Comparison of ENCODE assay signal across 18 cellular contexts in genomic region chr20:46062151-46062550, GRCh38. TPM values are rescaled to one million over a fixed set of nuclear protein-coding genes. Genes with fewer than 3 reads are reported as not detected.
"Had no signal": no experiment of that assay in that cellular context is flagged by ENCODE, and none has a peak within 500 bp of the region (broad histone marks: within the 10 kb centered on the region; RNA-seq: fewer than 3 reads in every experiment).

No MANE protein-coding gene starts in this region.

- H3K4me1 ChIP-seq: foreskin keratinocyte had no signal

- FAIRE-seq: islet of Langerhans had no signal

- H3K9me3 ChIP-seq: ascending aorta, esophagus squamous epithelium, suprapubic skin, upper lobe of right lung had no signal

- ATAC-seq: activated naive CD8-positive, alpha-beta T cell treated with anti-CD3 and anti-CD28 coated beads, Interleukin-2, amount 50 U/mL, for 24 hours; foreskin keratinocyte; left lobe of liver; natural killer cell treated with Interleukin-12 subunit alpha and Interleukin-12 subunit beta and Interleukin-15 and Interleukin-18, amount 100 ng/mL, for 72 hours; right cardiac atrium; upper lobe of right lung had no signal

- DNase-seq: activated B cell treated with CpG ODN at 0.5 μM for 24 hours; activated CD4-positive, alpha-beta T cell treated with anti-CD3 and anti-CD28 coated beads, Interleukin-2, amount 10 ng/mL, durations not matched to agents 24 days and 14 days; activated naive CD4-positive, alpha-beta T cell; activated naive CD8-positive, alpha-beta T cell treated with anti-CD3 and anti-CD28 coated beads, Interleukin-2, amount 50 U/mL, for 24 hours; esophagus squamous epithelium; foreskin keratinocyte; nucleus accumbens; right cardiac atrium; stimulated activated naive CD4-positive, alpha-beta T cell; upper lobe of right lung had no signal

- H3K27ac Mint-ChIP-seq: activated B cell treated with CpG ODN at 0.5 μM for 24 hours; activated naive CD8-positive, alpha-beta T cell treated with anti-CD3 and anti-CD28 coated beads, Interleukin-2, amount 50 U/mL, for 24 hours; memory B cell; T-helper 1 cell treated with Interleukin-12 subunit alpha and Interleukin-12 subunit beta and Interleukin-4 antibody, amounts not matched to agents 30 μg/mL and 1 μg/mL, for 36 hours had no signal

- H3K4me3 Mint-ChIP-seq: activated B cell treated with CpG ODN at 0.5 μM for 24 hours; activated CD4-positive, alpha-beta T cell treated with anti-CD3 and anti-CD28 coated beads, Interleukin-2, amount 10 ng/mL, durations not matched to agents 24 days and 14 days; activated naive CD8-positive, alpha-beta T cell treated with anti-CD3 and anti-CD28 coated beads, Interleukin-2, amount 50 U/mL, for 24 hours; memory B cell; natural killer cell treated with Interleukin-12 subunit alpha and Interleukin-12 subunit beta and Interleukin-15 and Interleukin-18, amount 100 ng/mL, for 72 hours; T-helper 1 cell treated with Interleukin-12 subunit alpha and Interleukin-12 subunit beta and Interleukin-4 antibody, amounts not matched to agents 30 μg/mL and 1 μg/mL, for 36 hours had no signal

- H3K9me3 Mint-ChIP-seq: activated B cell treated with CpG ODN at 0.5 μM for 24 hours; activated CD4-positive, alpha-beta T cell treated with anti-CD3 and anti-CD28 coated beads, Interleukin-2, amount 10 ng/mL, durations not matched to agents 24 days and 14 days; activated naive CD8-positive, alpha-beta T cell treated with anti-CD3 and anti-CD28 coated beads, Interleukin-2, amount 50 U/mL, for 24 hours; memory B cell; natural killer cell treated with Interleukin-12 subunit alpha and Interleukin-12 subunit beta and Interleukin-15 and Interleukin-18, amount 100 ng/mL, for 72 hours; T-helper 1 cell treated with Interleukin-12 subunit alpha and Interleukin-12 subunit beta and Interleukin-4 antibody, amounts not matched to agents 30 μg/mL and 1 μg/mL, for 36 hours had no signal

- H3K27me3 ChIP-seq: ascending aorta had no signal

- H3K27ac ChIP-seq: ascending aorta, coronary artery, foreskin keratinocyte, suprapubic skin, upper lobe of right lung had no signal

- H3K4me3 ChIP-seq: ascending aorta, coronary artery, esophagus squamous epithelium, suprapubic skin, upper lobe of right lung had no signal

RNA-seq across cellular contexts. Expression of gene SLC12A5, which starts 33.1 kb away (rescaled TPM):
- total RNA-seq: activated B cell treated with CpG ODN at 0.5 μM for 24 hours; activated CD4-positive, alpha-beta T cell treated with anti-CD3 and anti-CD28 coated beads, Interleukin-2, amount 10 ng/mL, durations not matched to agents 24 days and 14 days; ascending aorta; esophagus squamous epithelium; left lobe of liver; natural killer cell treated with Interleukin-12 subunit alpha and Interleukin-12 subunit beta and Interleukin-15 and Interleukin-18, amount 100 ng/mL, for 72 hours had no signal

RNA-seq across cellular contexts. Expression of gene MMP9, which starts 53.4 kb away (rescaled TPM):
- total RNA-seq: ascending aorta had no signal
